ENCODE assay signal across 1 cellular context in the genomic region with DNA sequence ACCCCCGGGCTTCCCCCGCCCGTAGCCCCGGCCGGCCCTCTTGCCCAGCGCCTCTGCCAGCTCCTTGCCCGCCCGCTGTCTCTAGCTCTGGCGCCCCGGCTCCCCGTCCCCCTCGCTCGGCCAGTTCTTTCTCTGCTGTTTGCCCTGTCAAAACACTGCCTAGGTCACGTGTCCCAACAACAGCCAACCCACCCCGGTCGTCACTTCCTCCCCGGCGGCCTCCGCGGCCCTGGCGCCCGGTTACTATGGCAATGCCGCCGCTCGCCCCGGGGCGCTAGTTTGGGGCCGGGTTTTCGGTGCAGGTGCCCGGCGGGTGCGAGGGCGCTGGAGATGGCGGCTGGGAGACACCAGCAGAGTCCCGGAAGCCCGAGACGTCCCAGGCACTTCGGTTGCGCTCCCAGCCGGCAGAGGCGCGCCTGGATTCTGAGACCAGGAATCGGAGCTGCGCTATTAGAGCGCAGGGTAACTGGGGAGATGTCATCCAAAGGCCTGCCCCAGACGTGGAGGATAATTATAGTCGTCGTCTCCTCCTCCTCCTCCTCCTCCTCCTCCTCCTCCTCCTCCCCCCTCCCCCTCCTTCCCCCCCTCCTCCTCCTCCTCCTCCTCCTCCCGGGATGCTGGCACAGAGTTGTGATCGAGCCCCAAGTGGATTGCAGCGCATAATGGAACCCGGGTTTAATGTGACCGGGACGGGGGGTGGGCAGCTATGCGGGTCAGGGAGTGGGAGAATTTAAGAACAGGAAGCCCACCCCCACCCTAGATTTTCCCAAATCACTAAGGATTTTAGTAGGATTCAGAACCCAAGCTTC.
TF ChIP-seq lines count a peak whose summit lies in the region.

A gene with protein sequence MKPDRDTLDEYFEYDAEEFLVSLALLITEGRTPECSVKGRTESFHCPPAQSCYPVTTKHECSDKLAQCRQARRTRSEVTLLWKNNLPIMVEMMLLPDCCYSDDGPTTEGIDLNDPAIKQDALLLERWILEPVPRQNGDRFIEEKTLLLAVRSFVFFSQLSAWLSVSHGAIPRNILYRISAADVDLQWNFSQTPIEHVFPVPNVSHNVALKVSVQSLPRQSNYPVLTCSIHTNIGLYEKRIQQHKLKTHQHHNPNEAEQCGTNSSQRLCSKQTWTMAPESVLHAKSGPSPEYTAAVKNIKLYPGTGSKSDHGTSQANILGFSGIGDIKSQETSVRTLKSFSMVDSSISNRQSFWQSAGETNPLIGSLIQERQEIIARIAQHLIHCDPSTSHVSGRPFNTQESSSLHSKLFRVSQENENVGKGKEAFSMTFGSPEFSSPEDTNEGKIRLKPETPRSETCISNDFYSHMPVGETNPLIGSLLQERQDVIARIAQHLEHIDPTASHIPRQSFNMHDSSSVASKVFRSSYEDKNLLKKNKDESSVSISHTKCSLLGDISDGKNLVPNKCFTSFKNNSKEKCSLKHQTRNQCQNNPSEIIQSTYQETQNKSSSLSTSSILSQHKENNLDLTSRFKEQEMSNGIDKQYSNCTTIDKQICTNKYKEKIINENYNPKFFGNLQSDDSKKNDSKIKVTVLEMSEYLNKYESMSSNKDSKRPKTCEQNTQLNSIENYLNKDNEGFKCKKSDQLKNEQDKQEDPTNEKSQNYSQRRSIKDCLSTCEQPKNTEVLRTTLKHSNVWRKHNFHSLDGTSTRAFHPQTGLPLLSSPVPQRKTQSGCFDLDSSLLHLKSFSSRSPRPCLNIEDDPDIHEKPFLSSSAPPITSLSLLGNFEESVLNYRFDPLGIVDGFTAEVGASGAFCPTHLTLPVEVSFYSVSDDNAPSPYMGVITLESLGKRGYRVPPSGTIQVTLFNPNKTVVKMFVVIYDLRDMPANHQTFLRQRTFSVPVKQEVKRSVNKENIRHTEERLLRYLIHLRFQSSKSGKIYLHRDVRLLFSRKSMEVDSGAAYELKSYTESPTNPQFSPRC (minus strand): TSS at position 157 of the 809 bp plus-strand sequence. CDS start 1,367 bp downstream, outside the sequence.

TF ChIP-seq in HCT116, 20 proteins besides CTCF, POLR2A, EP300 and RAD21:
- no peak for TF ChIP-seq REST (IDR thresholded peaks at IDR 0.05; ENCODE audit: low read depth)
- TF ChIP-seq ZBTB33 (IDR thresholded peaks at IDR 0.05; ENCODE audit: extremely low read depth, insufficient replicate concordance, low read length), result no peak
- TF ChIP-seq SP1 (IDR thresholded peaks at IDR 0.05; ENCODE audit: low read depth), result no peak
- TF ChIP-seq EZH2 (IDR thresholded peaks at IDR 0.05), result no peak
- no peak for TF ChIP-seq ATF3 (IDR thresholded peaks at IDR 0.05)
- no peak for TF ChIP-seq CEBPB (IDR thresholded peaks at IDR 0.05; ENCODE audit: low read depth)
- TF ChIP-seq TCF7L2 (IDR thresholded peaks at IDR 0.05; ENCODE audit: borderline replicate concordance, extremely low read depth, insufficient read depth, insufficient read length), result no peak
- TF ChIP-seq SRF (IDR thresholded peaks at IDR 0.05; ENCODE audit: low read depth), result no peak
- no peak for TF ChIP-seq ELF1 (IDR thresholded peaks at IDR 0.05; ENCODE audit: borderline replicate concordance, low read depth)
- no peak for TF ChIP-seq ZFX (IDR thresholded peaks at IDR 0.05)
- TF ChIP-seq YY1 (IDR thresholded peaks at IDR 0.05; ENCODE audit: extremely low read depth, insufficient replicate concordance, low read depth, low read length), result no peak
- TF ChIP-seq JUND (IDR thresholded peaks at IDR 0.05), result no peak
- no peak for TF ChIP-seq FOSL1 (IDR thresholded peaks at IDR 0.05; ENCODE audit: low read depth)
- no peak for TF ChIP-seq CBX3 (IDR thresholded peaks at IDR 0.05; ENCODE audit: low read depth)
- TF ChIP-seq SIN3A (IDR thresholded peaks at IDR 0.05; ENCODE audit: low read depth), result peak; percentile 82
- TF ChIP-seq POLR2AphosphoS5 (IDR thresholded peaks at IDR 0.05; ENCODE audit: low read depth, low read length), result peak; percentile 68
- no peak for TF ChIP-seq EZH2phosphoT487 (IDR thresholded peaks at IDR 0.05; ENCODE audit: borderline replicate concordance)
- TF ChIP-seq EGR1 (IDR thresholded peaks at IDR 0.05; ENCODE audit: low read depth), result no peak
- TF ChIP-seq, protein P1, sequence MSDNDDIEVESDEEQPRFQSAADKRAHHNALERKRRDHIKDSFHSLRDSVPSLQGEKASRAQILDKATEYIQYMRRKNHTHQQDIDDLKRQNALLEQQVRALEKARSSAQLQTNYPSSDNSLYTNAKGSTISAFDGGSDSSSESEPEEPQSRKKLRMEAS (IDR thresholded peaks at IDR 0.05), result peak; percentile 80
